Comparison of ENCODE assay signal across 1 cellular context in genomic region chr7:100568176-100568935, GRCh38.
TF ChIP-seq lines count a peak whose summit lies in the region.

No MANE protein-coding gene starts in this region.

TF ChIP-seq in HepG2, 621 proteins besides CTCF, POLR2A, EP300 and RAD21 (continued from another document and continues in another):
- peak; percentile 56 for TF ChIP-seq GATAD2A (CRISPR knock-in tag; IDR thresholded peaks at IDR 0.05)
- 0 out of 2 replicates have a peak, but pooled peaks have one; percentile 63 for TF ChIP-seq HOXD1 (CRISPR knock-in tag; IDR thresholded peaks at IDR 0.05)
- peak; percentile 57; the same call in 1 of the 2 replicates for TF ChIP-seq EED (CRISPR knock-in tag; IDR thresholded peaks at IDR 0.05)
- TF ChIP-seq THAP7 (CRISPR knock-in tag; IDR thresholded peaks at IDR 0.05): peak; percentile 73; the same call in 1 of the 2 replicates
- TF ChIP-seq SP5 (CRISPR knock-in tag; IDR thresholded peaks at IDR 0.05; ENCODE audit: borderline replicate concordance, low read depth): peak; percentile 88
- peak; percentile 86; the same call in 1 of the 2 replicates for TF ChIP-seq ZNF703 (CRISPR knock-in tag; IDR thresholded peaks at IDR 0.05; ENCODE audit: borderline replicate concordance)
- peak; percentile 15; the same call in 1 of the 2 replicates for TF ChIP-seq ZNF17 (CRISPR knock-in tag; IDR thresholded peaks at IDR 0.05)
- TF ChIP-seq KLF16 (CRISPR knock-in tag; IDR thresholded peaks at IDR 0.05): peak; percentile 42 to 66; a peak in 3 of 4 replicates
- 0 out of 2 replicates have a peak, but pooled peaks have one; percentile 3 for TF ChIP-seq ZBTB3 (CRISPR knock-in tag; IDR thresholded peaks at IDR 0.05; ENCODE audit: borderline replicate concordance, low read depth)
- TF ChIP-seq REST (IDR thresholded peaks at IDR 0.05; ENCODE audit: borderline replicate concordance in 1 of 2, low read depth in 1 of 2, low read length in 2 of 2): peak in 1 of 2 experiments; percentile 68; a peak in 2 of 4 replicates
- 0 out of 2 replicates have a peak, but pooled peaks have one; percentile 21 for TF ChIP-seq ZNF777 (CRISPR knock-in tag; IDR thresholded peaks at IDR 0.05)
- TF ChIP-seq ATM (IDR thresholded peaks at IDR 0.05; ENCODE audit: borderline replicate concordance): no peak
- TF ChIP-seq KAT8 (CRISPR knock-in tag; IDR thresholded peaks at IDR 0.05): peak; percentile 46; the same call in 1 of the 2 replicates
- TF ChIP-seq, protein P1, sequence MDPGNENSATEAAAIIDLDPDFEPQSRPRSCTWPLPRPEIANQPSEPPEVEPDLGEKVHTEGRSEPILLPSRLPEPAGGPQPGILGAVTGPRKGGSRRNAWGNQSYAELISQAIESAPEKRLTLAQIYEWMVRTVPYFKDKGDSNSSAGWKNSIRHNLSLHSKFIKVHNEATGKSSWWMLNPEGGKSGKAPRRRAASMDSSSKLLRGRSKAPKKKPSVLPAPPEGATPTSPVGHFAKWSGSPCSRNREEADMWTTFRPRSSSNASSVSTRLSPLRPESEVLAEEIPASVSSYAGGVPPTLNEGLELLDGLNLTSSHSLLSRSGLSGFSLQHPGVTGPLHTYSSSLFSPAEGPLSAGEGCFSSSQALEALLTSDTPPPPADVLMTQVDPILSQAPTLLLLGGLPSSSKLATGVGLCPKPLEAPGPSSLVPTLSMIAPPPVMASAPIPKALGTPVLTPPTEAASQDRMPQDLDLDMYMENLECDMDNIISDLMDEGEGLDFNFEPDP (CRISPR knock-in tag; conservative IDR thresholded peaks at IDR 0.05): no peak
- TF ChIP-seq CBX2 (IDR thresholded peaks at IDR 0.05; ENCODE audit: low read depth, low read length): no peak
- no peak for TF ChIP-seq CBX2 (CRISPR knock-in tag; IDR thresholded peaks at IDR 0.05; ENCODE audit: low read depth)
- peak; percentile 82 for TF ChIP-seq RERE (CRISPR knock-in tag; IDR thresholded peaks at IDR 0.05; ENCODE audit: low read depth)
- no peak for TF ChIP-seq FLYWCH1 (CRISPR knock-in tag; IDR thresholded peaks at IDR 0.05)
- TF ChIP-seq ZBTB38 (CRISPR knock-in tag; IDR thresholded peaks at IDR 0.05): peak; percentile 12; the same call in 1 of the 2 replicates
- no peak for TF ChIP-seq U2AF2 (IDR thresholded peaks at IDR 0.05; ENCODE audit: low read depth, low read length)
- peak; percentile 98 for TF ChIP-seq KDM2A (CRISPR knock-in tag; IDR thresholded peaks at IDR 0.05; ENCODE audit: borderline replicate concordance, low read depth)
- no peak for TF ChIP-seq ZNF484 (CRISPR knock-in tag; IDR thresholded peaks at IDR 0.05; ENCODE audit: borderline replicate concordance, low read depth)
- peak; percentile 93 for TF ChIP-seq SNAPC2 (CRISPR knock-in tag; IDR thresholded peaks at IDR 0.05)
- TF ChIP-seq, protein P2, sequence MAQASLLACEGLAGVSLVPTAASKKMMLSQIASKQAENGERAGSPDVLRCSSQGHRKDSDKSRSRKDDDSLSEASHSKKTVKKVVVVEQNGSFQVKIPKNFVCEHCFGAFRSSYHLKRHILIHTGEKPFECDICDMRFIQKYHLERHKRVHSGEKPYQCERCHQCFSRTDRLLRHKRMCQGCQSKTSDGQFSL (CRISPR knock-in tag; IDR thresholded peaks at IDR 0.05): peak; percentile 22; the same call in 1 of the 2 replicates
- TF ChIP-seq REL (CRISPR knock-in tag; conservative IDR thresholded peaks at IDR 0.05): peak; percentile 60; the same call in 1 of the 2 replicates
- no peak for TF ChIP-seq CREB1 (IDR thresholded peaks at IDR 0.05)
- TF ChIP-seq CREB1 (CRISPR knock-in tag; IDR thresholded peaks at IDR 0.05): no peak
- no peak; the same call in 1 of the 2 replicates for TF ChIP-seq DDIT3 (CRISPR knock-in tag; IDR thresholded peaks at IDR 0.05)
- no peak for TF ChIP-seq SRSF9 (IDR thresholded peaks at IDR 0.05; ENCODE audit: borderline replicate concordance, insufficient read depth, low read depth, low read length, poor library complexity, severe bottlenecking)
- TF ChIP-seq ZIK1 (CRISPR knock-in tag; IDR thresholded peaks at IDR 0.05; ENCODE audit: borderline replicate concordance, low read depth): peak; percentile 79; the same call in 1 of the 2 replicates
- TF ChIP-seq NFATC3 (CRISPR knock-in tag; IDR thresholded peaks at IDR 0.05): no peak
- peak; percentile 99 for TF ChIP-seq ZNF558 (CRISPR knock-in tag; IDR thresholded peaks at IDR 0.05; ENCODE audit: borderline replicate concordance)
- TF ChIP-seq ZNF569 (CRISPR knock-in tag; IDR thresholded peaks at IDR 0.05; ENCODE audit: borderline replicate concordance): peak; percentile 92
- peak; percentile 89 for TF ChIP-seq TFDP1 (CRISPR knock-in tag; IDR thresholded peaks at IDR 0.05; ENCODE audit: borderline replicate concordance)
- TF ChIP-seq ZNF24 (IDR thresholded peaks at IDR 0.05): no peak
- peak; percentile 84 for TF ChIP-seq PHF5A (CRISPR knock-in tag; IDR thresholded peaks at IDR 0.05; ENCODE audit: low read depth, unreplicated experiment)
- TF ChIP-seq, protein P3, sequence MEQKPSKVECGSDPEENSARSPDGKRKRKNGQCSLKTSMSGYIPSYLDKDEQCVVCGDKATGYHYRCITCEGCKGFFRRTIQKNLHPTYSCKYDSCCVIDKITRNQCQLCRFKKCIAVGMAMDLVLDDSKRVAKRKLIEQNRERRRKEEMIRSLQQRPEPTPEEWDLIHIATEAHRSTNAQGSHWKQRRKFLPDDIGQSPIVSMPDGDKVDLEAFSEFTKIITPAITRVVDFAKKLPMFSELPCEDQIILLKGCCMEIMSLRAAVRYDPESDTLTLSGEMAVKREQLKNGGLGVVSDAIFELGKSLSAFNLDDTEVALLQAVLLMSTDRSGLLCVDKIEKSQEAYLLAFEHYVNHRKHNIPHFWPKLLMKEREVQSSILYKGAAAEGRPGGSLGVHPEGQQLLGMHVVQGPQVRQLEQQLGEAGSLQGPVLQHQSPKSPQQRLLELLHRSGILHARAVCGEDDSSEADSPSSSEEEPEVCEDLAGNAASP (CRISPR knock-in tag; IDR thresholded peaks at IDR 0.05; ENCODE audit: borderline replicate concordance): peak; percentile 79
- TF ChIP-seq, protein P4, sequence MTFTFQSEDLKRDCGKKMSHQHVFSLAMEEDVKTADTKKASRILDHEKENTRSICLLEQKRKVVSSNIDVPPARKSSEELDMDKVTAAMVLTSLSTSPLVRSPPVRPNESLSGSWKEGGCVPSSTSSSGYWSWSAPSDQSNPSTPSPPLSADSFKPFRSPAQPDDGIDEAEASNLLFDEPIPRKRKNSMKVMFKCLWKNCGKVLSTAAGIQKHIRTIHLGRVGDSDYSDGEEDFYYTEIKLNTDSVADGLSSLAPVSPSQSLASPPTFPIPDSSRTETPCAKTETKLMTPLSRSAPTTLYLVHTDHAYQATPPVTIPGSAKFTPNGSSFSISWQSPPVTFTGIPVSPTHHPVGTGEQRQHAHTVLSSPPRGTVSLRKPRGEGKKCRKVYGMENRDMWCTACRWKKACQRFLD (CRISPR knock-in tag; IDR thresholded peaks at IDR 0.05; ENCODE audit: borderline replicate concordance): 0 out of 2 replicates have a peak, but pooled peaks have one; percentile 15
- TF ChIP-seq, protein P5, sequence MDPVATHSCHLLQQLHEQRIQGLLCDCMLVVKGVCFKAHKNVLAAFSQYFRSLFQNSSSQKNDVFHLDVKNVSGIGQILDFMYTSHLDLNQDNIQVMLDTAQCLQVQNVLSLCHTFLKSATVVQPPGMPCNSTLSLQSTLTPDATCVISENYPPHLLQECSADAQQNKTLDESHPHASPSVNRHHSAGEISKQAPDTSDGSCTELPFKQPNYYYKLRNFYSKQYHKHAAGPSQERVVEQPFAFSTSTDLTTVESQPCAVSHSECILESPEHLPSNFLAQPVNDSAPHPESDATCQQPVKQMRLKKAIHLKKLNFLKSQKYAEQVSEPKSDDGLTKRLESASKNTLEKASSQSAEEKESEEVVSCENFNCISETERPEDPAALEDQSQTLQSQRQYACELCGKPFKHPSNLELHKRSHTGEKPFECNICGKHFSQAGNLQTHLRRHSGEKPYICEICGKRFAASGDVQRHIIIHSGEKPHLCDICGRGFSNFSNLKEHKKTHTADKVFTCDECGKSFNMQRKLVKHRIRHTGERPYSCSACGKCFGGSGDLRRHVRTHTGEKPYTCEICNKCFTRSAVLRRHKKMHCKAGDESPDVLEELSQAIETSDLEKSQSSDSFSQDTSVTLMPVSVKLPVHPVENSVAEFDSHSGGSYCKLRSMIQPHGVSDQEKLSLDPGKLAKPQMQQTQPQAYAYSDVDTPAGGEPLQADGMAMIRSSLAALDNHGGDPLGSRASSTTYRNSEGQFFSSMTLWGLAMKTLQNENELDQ (CRISPR knock-in tag; IDR thresholded peaks at IDR 0.05; ENCODE audit: borderline replicate concordance): peak; percentile 62; the same call in 1 of the 2 replicates
- TF ChIP-seq ADNP (CRISPR knock-in tag; IDR thresholded peaks at IDR 0.05): no peak
